In genomic region chr2:50808694-50809093, GRCh38 we compare ENCODE assay signal across 8 cellular contexts.
"Had no signal": no experiment of that assay in that cellular context is flagged by ENCODE, and none has a peak within 500 bp of the region (broad histone marks: within the 10 kb centered on the region; RNA-seq: fewer than 3 reads in every experiment).

No MANE protein-coding gene starts in this region.

- H3K4me3 ChIP-seq: GM12878 had no signal

- DNase-seq: GDM1, GF-D8 had no signal

- ATAC-seq: GM12878 had no signal

- FAIRE-seq: G401.6, GM12878, GM12891, GM12892, GM18507, GM19239 had no signal
